In the genomic region with DNA sequence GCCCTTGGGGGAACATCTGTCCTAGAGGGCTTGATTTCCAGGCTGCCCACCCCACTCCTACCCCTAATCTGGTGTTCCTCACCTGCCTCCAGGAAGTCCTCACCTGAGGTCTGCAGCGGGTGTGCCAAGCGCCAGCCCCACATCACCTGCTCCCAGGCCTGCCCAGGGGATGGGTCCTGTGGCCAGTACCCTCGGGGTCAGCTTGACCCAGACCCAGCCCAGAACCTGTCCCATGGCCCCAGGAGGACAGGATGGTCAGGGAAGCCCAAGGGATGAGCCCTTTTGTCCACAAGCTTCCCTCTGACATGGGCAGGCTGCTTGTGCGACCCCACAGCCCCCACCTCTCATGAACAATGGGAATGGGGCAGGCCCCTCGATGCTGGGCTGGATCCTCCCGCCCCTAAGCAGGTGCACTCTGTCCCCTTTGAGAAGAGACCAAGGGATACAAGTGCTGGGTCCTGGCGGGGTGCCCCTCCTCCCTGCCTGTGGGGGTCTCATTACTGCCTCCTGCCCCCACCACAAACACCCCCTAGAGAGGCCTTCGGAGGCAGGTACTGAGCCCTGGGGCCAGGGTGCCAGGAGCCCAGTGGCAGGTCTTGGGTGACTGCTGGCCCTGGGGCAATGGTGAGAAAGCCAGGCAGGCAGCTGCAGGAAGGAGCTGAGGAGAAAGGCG, we compare ENCODE assay signal across 16 cellular contexts.
"Had no signal": no experiment of that assay in that cellular context is flagged by ENCODE, and none has a peak within 500 bp of the region (broad histone marks: within the 10 kb centered on the region; RNA-seq: fewer than 3 reads in every experiment).

No MANE protein-coding gene starts in this region.

- H3K9me3 Mint-ChIP-seq: activated naive CD4-positive, alpha-beta T cell treated with anti-CD3 and anti-CD28 coated beads, Interleukin-2, amount 10 ng/mL, durations not matched to agents 7 days and 5 days; activated T-cell treated with anti-CD3 and anti-CD28 coated beads, Interleukin-2, amount 50 U/mL, for 72 hours; nephron had no signal

- ATAC-seq: activated T-cell treated with anti-CD3 and anti-CD28 coated beads, Interleukin-2, amount 50 U/mL, for 72 hours had no signal

- H3K27ac Mint-ChIP-seq: activated naive CD4-positive, alpha-beta T cell treated with anti-CD3 and anti-CD28 coated beads, Interleukin-2, amount 10 ng/mL, durations not matched to agents 7 days and 5 days; activated T-cell treated with anti-CD3 and anti-CD28 coated beads, Interleukin-2, amount 50 U/mL, for 72 hours had no signal

- H3K36me3 ChIP-seq: uterus had no signal

- H3K4me3 ChIP-seq: uterus had no signal

- DNase-seq: activated CD4-positive, alpha-beta T cell treated with anti-CD3 and anti-CD28 coated beads for 1 hour; activated CD4-positive, alpha-beta T cell treated with anti-CD3 and anti-CD28 coated beads, Interleukin-2, amount 50 U/mL, for 4 hours; activated effector memory CD4-positive, alpha-beta T cell treated with anti-CD3 and anti-CD28 coated beads, Interleukin-2, amount 50 U/mL, for 16 hours; activated naive CD4-positive, alpha-beta T cell treated with anti-CD3 and anti-CD28 coated beads, Interleukin-2, amount 10 ng/mL, durations not matched to agents 7 days and 5 days; activated T-cell treated with anti-CD3 and anti-CD28 coated beads, Interleukin-2, amount 50 U/mL, for 72 hours; amygdala; mesenchymal stem cell; nucleus accumbens; retina; SK-N-SH; stimulated activated CD4-positive, alpha-beta T cell treated with anti-CD3 and anti-CD28 coated beads, Interleukin-12 subunit alpha, Interleukin-12 subunit beta, amount 100 ng/mL, for 4 hours; stimulated activated CD4-positive, alpha-beta T cell treated with anti-CD3 and anti-CD28 coated beads, Interleukin-4, amount 100 ng/mL, for 4 hours; uterus; WERI-Rb-1 had no signal

- H3K9me3 ChIP-seq: SK-N-SH, uterus had no signal

- H3K27me3 ChIP-seq: uterus had no signal

- H3K27me3 Mint-ChIP-seq: activated naive CD4-positive, alpha-beta T cell treated with anti-CD3 and anti-CD28 coated beads, Interleukin-2, amount 10 ng/mL, durations not matched to agents 7 days and 5 days had no signal

- H3K27ac ChIP-seq: epithelial cell of prostate, uterus, WERI-Rb-1 had no signal
